Comparison of ENCODE assay signal across 19 cellular contexts in the genomic region with DNA sequence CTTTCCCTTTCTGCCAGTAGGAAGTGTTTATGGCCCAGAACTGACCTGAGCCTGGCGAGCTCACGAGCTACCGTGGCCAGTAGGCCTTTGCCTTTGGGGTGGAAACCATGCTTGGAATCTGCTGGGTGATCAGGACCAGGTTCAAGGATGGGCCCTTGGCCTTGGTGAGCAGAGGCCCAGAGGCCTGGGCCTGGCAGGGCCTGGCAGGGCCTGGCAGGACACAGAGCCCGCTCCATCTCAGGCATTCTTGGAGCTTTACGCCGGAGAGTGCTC.
A peak's percentile ranks its signal among the peaks of the same experiment; 100 is the strongest.
DNase-seq lines count a peak whose midpoint lies in the region; TF ChIP-seq lines count a peak whose summit lies in the region.
"Had no signal": no experiment of that assay in that cellular context is flagged by ENCODE, and none has a peak within 500 bp of the region (broad histone marks: within the 10 kb centered on the region; RNA-seq: fewer than 3 reads in every experiment).

No MANE protein-coding gene starts in this region.

- H3K4me3 ChIP-seq in right atrium auricular region (no peak overlapping the region), left ventricle myocardium inferior (no peak overlapping the region), endodermal cell (ENCODE audit: low read length) (no peak overlapping the region)
- H3K4me3 ChIP-seq: A549, SJSA1 had no signal

- no peak overlapping the region for H3K27ac ChIP-seq in right atrium auricular region
- no peak overlapping the region for H3K27ac ChIP-seq in left ventricle myocardium inferior (replicated peaks)
- H3K27ac ChIP-seq in endodermal cell (ENCODE audit: low read depth, low read length), result no peak overlapping the region
- H3K27ac ChIP-seq: SJSA1 had no signal

- WGBS in endodermal cell (ENCODE audit: insufficient coverage in 1 of 2, insufficient read length in 1 of 2), 2 experiments, result 94 to 100% methylated on average over 5 to 6 of the region's 6 CpGs

- no peaks in the 10 kb centered on the region for H3K36me3 Mint-ChIP-seq in endodermal cell (ENCODE audit: low read depth)
- no peaks in the 10 kb centered on the region for H3K36me3 Mint-ChIP-seq in osteocyte (ENCODE audit: unreplicated experiment)
- H3K36me3 Mint-ChIP-seq: CD14-positive monocyte had no signal

- H3K4me3 Mint-ChIP-seq in endodermal cell (no peak overlapping the region), osteocyte (ENCODE audit: unreplicated experiment) (no peak overlapping the region)
- H3K4me3 Mint-ChIP-seq: B cell, CD14-positive monocyte had no signal

- H3K9me3 ChIP-seq in right atrium auricular region, result no peaks in the 10 kb centered on the region
- peaks cover 9% of the 10 kb centered on the region for H3K9me3 ChIP-seq in left ventricle myocardium inferior (replicated peaks)
- H3K9me3 ChIP-seq in endodermal cell (ENCODE audit: control insufficient read depth, low read length), result peaks cover 1% of the 10 kb centered on the region
- H3K9me3 ChIP-seq: A549, SJSA1 had no signal

- no peak overlapping the region for H3K27ac Mint-ChIP-seq in endodermal cell
- peak overlapping the region; percentile 60 for H3K27ac Mint-ChIP-seq in osteocyte (ENCODE audit: unreplicated experiment)
- H3K27ac Mint-ChIP-seq: B cell, CD14-positive monocyte had no signal

- H3K27me3 Mint-ChIP-seq in endodermal cell (ENCODE audit: insufficient read depth) (no peaks in the 10 kb centered on the region), osteocyte (ENCODE audit: unreplicated experiment) (no peaks in the 10 kb centered on the region)

- intact Hi-C loops in left ventricle myocardium inferior (cut with micrococcal nuclease), result no loop called here

- H3K4me1 ChIP-seq in right atrium auricular region (no peaks in the 10 kb centered on the region), left ventricle myocardium inferior (no peaks in the 10 kb centered on the region), endodermal cell (ENCODE audit: control insufficient read depth, insufficient read depth, low read length) (no peaks in the 10 kb centered on the region)
- H3K4me1 ChIP-seq: SJSA1 had no signal

- H3K9ac ChIP-seq in endodermal cell (ENCODE audit: extremely low read depth, low read length, poor library complexity, severe bottlenecking), result no peak overlapping the region

- H3K36me3 ChIP-seq in right atrium auricular region, result no peaks in the 10 kb centered on the region
- H3K36me3 ChIP-seq in left ventricle myocardium inferior, result no peaks in the 10 kb centered on the region
- H3K36me3 ChIP-seq in endodermal cell (ENCODE audit: control insufficient read depth, insufficient read depth, low read length), result no peaks in the 10 kb centered on the region
- H3K36me3 ChIP-seq: SJSA1 had no signal

- H3K4me1 Mint-ChIP-seq in endodermal cell (peaks cover 2% of the 10 kb centered on the region), osteocyte (ENCODE audit: unreplicated experiment) (peaks cover 19% of the 10 kb centered on the region)
- H3K4me1 Mint-ChIP-seq: B cell, CD14-positive monocyte had no signal

- DNase-seq in right atrium auricular region (ENCODE audit: low spot score) (peak; percentile 34), left ventricle myocardium inferior (no peak), endodermal cell (peak; percentile 14), osteocyte (ENCODE audit: extremely low spot score, unreplicated experiment) (no peak), NCI-H1092 (lab: John Stamatoyannopoulos, UW) (no peak), amniotic stem cell (lab: John Stamatoyannopoulos, UW) (no peak), T-helper 9 cell (no peak)
- DNase-seq: EL, Karpas-422, MV-4-11, NCI-H1694, NCI-H2081, NCI-H2171 treated with DMSO at 0.1 percent for 48 hours, NCI-H524 treated with DMSO at 0.1 percent for 48 hours, NCI-H82 had no signal

- H3K9me3 Mint-ChIP-seq in endodermal cell (peaks cover 3% of the 10 kb centered on the region), osteocyte (ENCODE audit: unreplicated experiment) (peaks cover 6% of the 10 kb centered on the region)

- H3K27me3 ChIP-seq in right atrium auricular region (no peaks in the 10 kb centered on the region), left ventricle myocardium inferior (ENCODE audit: low read depth) (peaks cover 37% of the 10 kb centered on the region), endodermal cell (ENCODE audit: control insufficient read depth, insufficient read depth, low read length, poor library complexity, severe bottlenecking) (no peaks in the 10 kb centered on the region)
- H3K27me3 ChIP-seq: SJSA1 had no signal

- TF ChIP-seq CTCF in right atrium auricular region (IDR thresholded peaks at IDR 0.05), result no peak
- TF ChIP-seq CTCF in left ventricle myocardium inferior (IDR thresholded peaks at IDR 0.05; ENCODE audit: borderline replicate concordance), result no peak
- TF ChIP-seq CTCF in endodermal cell (conservative IDR thresholded peaks at IDR 0.05), result no peak
- no peak for TF ChIP-seq CTCF in osteocyte (IDR thresholded peaks at IDR 0.05)

Comparison
In these comparisons a context has a peak if more than half of its experiments do, and no peak if none do; other contexts are left out.
1. DNase-seq: peak in right atrium auricular region (single experiment) and endodermal cell (single experiment); none in left ventricle myocardium inferior (single experiment), osteocyte (single experiment), NCI-H1092 (single experiment), amniotic stem cell (single experiment) and T-helper 9 cell (single experiment).